ENCODE assay signal across 9 cellular contexts in genomic region chr1:147494998-147495580, GRCh38. TPM values are rescaled to one million over a fixed set of nuclear protein-coding genes. Genes with fewer than 3 reads are reported as not detected.
DNase-seq lines count a peak whose midpoint lies in the region; ATAC-seq, FAIRE-seq and TF ChIP-seq lines count a peak whose summit lies in the region.
"Had no signal": no experiment of that assay in that cellular context is flagged by ENCODE, and none has a peak within 500 bp of the region (broad histone marks: within the 10 kb centered on the region; RNA-seq: fewer than 3 reads in every experiment).

No MANE protein-coding gene starts in this region.

- no peaks in the 10 kb centered on the region for H3K9me3 ChIP-seq in cardiac muscle cell (ENCODE audit: low read depth)

- H3K4me3 Mint-ChIP-seq in activated naive CD8-positive, alpha-beta T cell treated with anti-CD3 and anti-CD28 coated beads for 36 hours, result no peak overlapping the region

- no peak overlapping the region for H3K4me3 ChIP-seq in cardiac muscle cell

- H3K4me1 Mint-ChIP-seq in activated naive CD8-positive, alpha-beta T cell treated with anti-CD3 and anti-CD28 coated beads for 36 hours, result peaks cover 4% of the 10 kb centered on the region

- no peaks in the 10 kb centered on the region for H3K4me1 ChIP-seq in cardiac muscle cell (ENCODE audit: low read depth)

- no peaks in the 10 kb centered on the region for H3K9me3 Mint-ChIP-seq in activated naive CD8-positive, alpha-beta T cell treated with anti-CD3 and anti-CD28 coated beads for 36 hours

- peak; percentile 30 for FAIRE-seq in H54 (lab: Jason Lieb, UNC)
- FAIRE-seq: islet of Langerhans had no signal

- H3K36me3 ChIP-seq in cardiac muscle cell, result no peaks in the 10 kb centered on the region

- H3K36me3 Mint-ChIP-seq in activated naive CD8-positive, alpha-beta T cell treated with anti-CD3 and anti-CD28 coated beads for 36 hours, result no peaks in the 10 kb centered on the region

- H3K27ac Mint-ChIP-seq in activated naive CD8-positive, alpha-beta T cell treated with anti-CD3 and anti-CD28 coated beads for 36 hours, result no peak overlapping the region

- no peak overlapping the region for H3K27ac ChIP-seq in cardiac muscle cell

- DNase-seq in ELR (ENCODE audit: low read depth), result peak; percentile 82
- peak; percentile 38 for DNase-seq in H54 (ENCODE audit: insufficient read length, low spot score)
- peak; percentile 55 for DNase-seq in MV-4-11 (lab: John Stamatoyannopoulos, UW)
- peak; percentile 51 for DNase-seq in SKM-1 (lab: John Stamatoyannopoulos, UW; ENCODE audit: unreplicated experiment)
- peak; percentile 66 for DNase-seq in activated naive CD8-positive, alpha-beta T cell treated with anti-CD3 and anti-CD28 coated beads for 36 hours
- peak; percentile 88 to 90 for DNase-seq in cardiac muscle cell (ENCODE audit: low read depth in 1 of 2, low spot score in 1 of 2)
- peak; percentile 73 for DNase-seq in retina

- no peaks in the 10 kb centered on the region for H3K27me3 ChIP-seq in cardiac muscle cell

- TF ChIP-seq POLR2A in H54 (IDR thresholded peaks at IDR 0.05; ENCODE audit: low read depth, low read length), result no peak

- peaks cover 6% of the 10 kb centered on the region for H3K27me3 Mint-ChIP-seq in activated naive CD8-positive, alpha-beta T cell treated with anti-CD3 and anti-CD28 coated beads for 36 hours

- TF ChIP-seq CTCF in cardiac muscle cell (IDR thresholded peaks at IDR 0.05; ENCODE audit: low read depth, low read length), result peak; percentile 97

- ATAC-seq in GM19395 (IDR thresholded peaks at IDR 0.05; ENCODE audit: unreplicated experiment), result no peak

RNA-seq across cellular contexts. Expression of gene BCL9, which starts 46.2 kb away (rescaled TPM):
- 10 to 100 TPM; 32.2 to 32.8 TPM for total RNA-seq in activated naive CD8-positive, alpha-beta T cell treated with anti-CD3 and anti-CD28 coated beads for 36 hours
- total RNA-seq in cardiac muscle cell, result 27.5 and 34.7 TPM in 2 replicates
- 33.0 and 34.5 TPM in 2 replicates for polyA plus RNA-seq in cardiac muscle cell

Comparison
In these comparisons a context has a peak if more than half of its experiments do, and no peak if none do; other contexts are left out.
1. DNase-seq: peak in every context shown above with its lines; median percentile 89 in cardiac muscle cell; 82 in ELR; 73 in retina; 66 in activated naive CD8-positive, alpha-beta T cell treated with anti-CD3 and anti-CD28 coated beads for 36 hours; 55 in MV-4-11; 51 in SKM-1; 38 in H54.